In the genomic region with DNA sequence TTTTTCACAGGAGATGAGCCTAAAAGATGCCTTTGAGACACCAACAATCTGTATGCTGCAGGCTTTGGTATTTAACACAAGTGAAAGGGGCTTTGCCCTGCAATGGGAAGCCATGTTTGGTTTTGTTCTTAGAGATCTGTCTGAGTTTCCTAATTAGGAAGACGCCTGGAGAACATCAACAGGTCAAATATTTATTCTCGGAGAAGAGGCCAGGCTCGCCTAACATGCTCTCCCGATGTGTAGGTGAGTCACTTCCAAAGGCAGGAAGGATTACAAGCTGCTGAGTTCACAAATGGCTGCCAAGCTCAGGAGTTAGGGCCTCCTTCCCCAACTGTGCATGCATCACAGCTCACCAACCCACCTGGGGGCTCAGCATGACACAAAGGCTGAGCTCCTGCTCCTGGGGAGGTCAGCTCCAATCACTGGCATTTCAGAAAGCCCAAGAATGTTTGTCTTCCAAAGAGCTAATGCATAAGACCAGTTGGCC, we compare ENCODE assay signal across 10 cellular contexts.
A peak's percentile ranks its signal among the peaks of the same experiment; 100 is the strongest.
DNase-seq lines count a peak whose midpoint lies in the region; ATAC-seq, FAIRE-seq and TF ChIP-seq lines count a peak whose summit lies in the region.
"Had no signal": no experiment of that assay in that cellular context is flagged by ENCODE, and none has a peak within 500 bp of the region (broad histone marks: within the 10 kb centered on the region; RNA-seq: fewer than 3 reads in every experiment).

No MANE protein-coding gene starts in this region.

- no peaks in the 10 kb centered on the region for H3K36me3 ChIP-seq in HUES64 (ENCODE audit: insufficient read depth, low read length)
- no peaks in the 10 kb centered on the region for H3K36me3 ChIP-seq in keratinocyte (ENCODE audit: control insufficient read depth in 2 of 2, extremely low read depth in 1 of 2, insufficient read depth in 2 of 2, low read length in 2 of 2)
- H3K36me3 ChIP-seq in thyroid gland, result no peaks in the 10 kb centered on the region

- H3K27ac Mint-ChIP-seq in MCF 10A (ENCODE audit: low read depth, unreplicated experiment), result peak overlapping the region; percentile 96
- H3K27ac Mint-ChIP-seq in T-cell, result no peak overlapping the region
- H3K27ac Mint-ChIP-seq: activated CD4-positive, alpha-beta T cell treated with anti-CD3 and anti-CD28 coated beads for 36 hours had no signal

- H3K4me3 ChIP-seq in HUES64 (ENCODE audit: low read length) (no peak overlapping the region), keratinocyte (ENCODE audit: control insufficient read depth in 2 of 3, extremely low read depth in 1 of 3, insufficient read depth in 2 of 3, low read depth in 1 of 3, low read length in 3 of 3) (peak overlapping the region in 1 of 3 experiments; percentile 2), thyroid gland (replicated peaks in 1 of 3) (no peak overlapping the region)

- H3K9me1 ChIP-seq in keratinocyte (ENCODE audit: control insufficient read depth, extremely low read depth, insufficient read depth, low read length), result no peaks in the 10 kb centered on the region

- intact Hi-C loops in MCF 10A (cut with micrococcal nuclease) (no loop called here), thyroid gland (cut with DNase I) (no loop called here)

- no peak for ATAC-seq in T-cell (replicated peaks in 1 of 4)
- ATAC-seq in HG02588 (IDR thresholded peaks at IDR 0.05; ENCODE audit: unreplicated experiment), result no peak
- ATAC-seq: activated CD4-positive, alpha-beta T cell treated with anti-CD3 and anti-CD28 coated beads for 36 hours had no signal

- no peak for TF ChIP-seq CTCF in MCF 10A (IDR thresholded peaks at IDR 0.05; ENCODE audit: unreplicated experiment)
- TF ChIP-seq CTCF in keratinocyte (optimal IDR thresholded peaks at IDR 0.05 in 1 of 3, IDR thresholded peaks at IDR 0.05 in 1 of 3, conservative IDR thresholded peaks at IDR 0.05 in 1 of 3; ENCODE audit: extremely low read depth in 1 of 3, insufficient read depth in 2 of 3, low read length in 3 of 3), result no peak
- no peak for TF ChIP-seq CTCF in thyroid gland (IDR thresholded peaks at IDR 0.05)

- H3K79me2 ChIP-seq in keratinocyte (ENCODE audit: control insufficient read depth, insufficient read depth, low read length), result no peaks in the 10 kb centered on the region

- no peak for TF ChIP-seq POLR2A in thyroid gland (IDR thresholded peaks at IDR 0.05)

- H3K36me3 Mint-ChIP-seq in MCF 10A (ENCODE audit: insufficient read depth, unreplicated experiment) (peaks cover 5% of the 10 kb centered on the region), T-cell (no peaks in the 10 kb centered on the region)

- CTCF ChIA-PET in MCF 10A (lab: Yijun Ruan, JAX) (interaction anchor here (1.0 to 2.2 kb wide), 4 partner anchors 25 to 192 kb away, joined by 3 to 11 read pairs (median 5); no protein-coding TSS in a partner anchor), T-cell (lab: Charles Lee) (no interaction called here)

- FAIRE-seq in keratinocyte (lab: Jason Lieb, UNC), result peak; percentile 85

- 33% methylated on average over 4 of the region's 4 CpGs for WGBS in HUES64
- 72 to 86% methylated on average over 4 of the region's 4 CpGs for WGBS in thyroid gland, 2 donors

- H3K27ac ChIP-seq in HUES64 (ENCODE audit: low read depth, low read length), result peak overlapping the region; percentile 87
- H3K27ac ChIP-seq in keratinocyte (ENCODE audit: control insufficient read depth, insufficient read depth, low read length), result peak overlapping the region; percentile 43
- H3K27ac ChIP-seq in thyroid gland, result peak overlapping the region; percentile 5 to 28 (median 5)

- H3K4me3 Mint-ChIP-seq in MCF 10A (ENCODE audit: unreplicated experiment) (no peak overlapping the region), T-cell (no peak overlapping the region)
- H3K4me3 Mint-ChIP-seq: activated CD4-positive, alpha-beta T cell treated with anti-CD3 and anti-CD28 coated beads for 36 hours had no signal

- H3K4me2 ChIP-seq in keratinocyte (ENCODE audit: control insufficient read depth, extremely low read depth, insufficient read depth, low read depth, low read length), result peak overlapping the region; percentile 37

- POLR2A ChIA-PET in MCF 10A (lab: Yijun Ruan, JAX), result interaction anchor here (0.6 to 4.4 kb wide), 11 partner anchors 9 to 177 kb away, joined by 3 to 44 read pairs (median 4); no protein-coding TSS in a partner anchor
- POLR2A ChIA-PET in T-cell (lab: Charles Lee), result no interaction called here

- dilution Hi-C loops in keratinocyte (cut with MboI; ENCODE audit: extremely low pct_ligation_motif_present, low sequenced_read_pairs), result no loop called here

- H3K4me1 ChIP-seq in HUES64 (ENCODE audit: insufficient read depth, low read length) (peaks cover 65% of the 10 kb centered on the region), keratinocyte (ENCODE audit: control insufficient read depth, extremely low read depth, insufficient read depth, low read length) (peaks cover 29% of the 10 kb centered on the region), thyroid gland (peaks cover 17 to 34% of the 10 kb centered on the region in 2 donors)

- H3K27me3 ChIP-seq in HUES64 (ENCODE audit: insufficient read depth, low read length) (no peaks in the 10 kb centered on the region), keratinocyte (ENCODE audit: control insufficient read depth, extremely low read depth, insufficient read depth, low read length) (no peaks in the 10 kb centered on the region), thyroid gland (no peaks in the 10 kb centered on the region)

- H3K9me3 ChIP-seq in HUES64 (ENCODE audit: insufficient read depth, low read depth, low read length), result no peaks in the 10 kb centered on the region
- no peaks in the 10 kb centered on the region for H3K9me3 ChIP-seq in keratinocyte (ENCODE audit: control insufficient read depth, low read depth, low read length)
- no peaks in the 10 kb centered on the region for H3K9me3 ChIP-seq in thyroid gland

- peak overlapping the region; percentile 49; the same call in 1 of the 2 replicates for H3K9ac ChIP-seq in HUES64 (ENCODE audit: low read depth, low read length)
- no peak overlapping the region for H3K9ac ChIP-seq in keratinocyte (ENCODE audit: control insufficient read depth, extremely low read depth, insufficient read depth, low read length)

- H3K9me3 Mint-ChIP-seq in MCF 10A (ENCODE audit: unreplicated experiment) (peaks cover 6% of the 10 kb centered on the region), T-cell (no peaks in the 10 kb centered on the region)

- peak overlapping the region; percentile 90 for H2AFZ ChIP-seq in keratinocyte (ENCODE audit: control insufficient read depth, low read length)

- H3K27me3 Mint-ChIP-seq in MCF 10A (ENCODE audit: insufficient read depth, unreplicated experiment), result no peaks in the 10 kb centered on the region
- H3K27me3 Mint-ChIP-seq in T-cell, result peaks cover 9 to 25% of the 10 kb centered on the region in 2 donors

- DNase-seq in MCF 10A (ENCODE audit: unreplicated experiment), result peak; percentile 73
- DNase-seq in keratinocyte (ENCODE audit: low read depth, low spot score), result peak; percentile 13
- DNase-seq in thyroid gland, result no peak
- no peak for DNase-seq in T-cell
- no peak for DNase-seq in DMS 273 treated with DMSO at 0.1 percent for 48 hours (lab: John Stamatoyannopoulos, UW)
- DNase-seq: activated CD4-positive, alpha-beta T cell treated with anti-CD3 and anti-CD28 coated beads for 36 hours; GOT3; NCI-H526 treated with DMSO at 0.1 percent for 48 hours had no signal

- BruUV-seq in MCF 10A (replicated peaks; lab: Mats Ljungman, UMichigan), result no TSS peak

- no peaks in the 10 kb centered on the region for H4K20me1 ChIP-seq in keratinocyte (ENCODE audit: control insufficient read depth, extremely low read depth, insufficient read depth, low read length)

- H3K4me1 Mint-ChIP-seq in MCF 10A (ENCODE audit: insufficient read depth, unreplicated experiment) (peaks cover 45% of the 10 kb centered on the region), T-cell (no peaks in the 10 kb centered on the region)
- H3K4me1 Mint-ChIP-seq: activated CD4-positive, alpha-beta T cell treated with anti-CD3 and anti-CD28 coated beads for 36 hours had no signal

Comparison
In these comparisons a context has a peak if more than half of its experiments do, and no peak if none do; other contexts are left out.
1. H3K27ac ChIP-seq: peak in every context shown above with its lines; median percentile 87 in HUES64; 43 in keratinocyte; 5 in thyroid gland.
2. DNase-seq: peak in MCF 10A (single experiment) and keratinocyte (single experiment); none in thyroid gland (0 of 2), T-cell (0 of 34) and DMS 273 treated with DMSO at 0.1 percent for 48 hours (single experiment).